Comparison of ENCODE assay signal across 1 cellular context in genomic region chr16:25260416-25260815, GRCh38.
TF ChIP-seq lines count a peak whose summit lies in the region.

No MANE protein-coding gene starts in this region.

TF ChIP-seq in WTC11, 78 proteins besides CTCF, POLR2A, EP300 and RAD21 (continued from another document):
- TF ChIP-seq, protein P1, sequence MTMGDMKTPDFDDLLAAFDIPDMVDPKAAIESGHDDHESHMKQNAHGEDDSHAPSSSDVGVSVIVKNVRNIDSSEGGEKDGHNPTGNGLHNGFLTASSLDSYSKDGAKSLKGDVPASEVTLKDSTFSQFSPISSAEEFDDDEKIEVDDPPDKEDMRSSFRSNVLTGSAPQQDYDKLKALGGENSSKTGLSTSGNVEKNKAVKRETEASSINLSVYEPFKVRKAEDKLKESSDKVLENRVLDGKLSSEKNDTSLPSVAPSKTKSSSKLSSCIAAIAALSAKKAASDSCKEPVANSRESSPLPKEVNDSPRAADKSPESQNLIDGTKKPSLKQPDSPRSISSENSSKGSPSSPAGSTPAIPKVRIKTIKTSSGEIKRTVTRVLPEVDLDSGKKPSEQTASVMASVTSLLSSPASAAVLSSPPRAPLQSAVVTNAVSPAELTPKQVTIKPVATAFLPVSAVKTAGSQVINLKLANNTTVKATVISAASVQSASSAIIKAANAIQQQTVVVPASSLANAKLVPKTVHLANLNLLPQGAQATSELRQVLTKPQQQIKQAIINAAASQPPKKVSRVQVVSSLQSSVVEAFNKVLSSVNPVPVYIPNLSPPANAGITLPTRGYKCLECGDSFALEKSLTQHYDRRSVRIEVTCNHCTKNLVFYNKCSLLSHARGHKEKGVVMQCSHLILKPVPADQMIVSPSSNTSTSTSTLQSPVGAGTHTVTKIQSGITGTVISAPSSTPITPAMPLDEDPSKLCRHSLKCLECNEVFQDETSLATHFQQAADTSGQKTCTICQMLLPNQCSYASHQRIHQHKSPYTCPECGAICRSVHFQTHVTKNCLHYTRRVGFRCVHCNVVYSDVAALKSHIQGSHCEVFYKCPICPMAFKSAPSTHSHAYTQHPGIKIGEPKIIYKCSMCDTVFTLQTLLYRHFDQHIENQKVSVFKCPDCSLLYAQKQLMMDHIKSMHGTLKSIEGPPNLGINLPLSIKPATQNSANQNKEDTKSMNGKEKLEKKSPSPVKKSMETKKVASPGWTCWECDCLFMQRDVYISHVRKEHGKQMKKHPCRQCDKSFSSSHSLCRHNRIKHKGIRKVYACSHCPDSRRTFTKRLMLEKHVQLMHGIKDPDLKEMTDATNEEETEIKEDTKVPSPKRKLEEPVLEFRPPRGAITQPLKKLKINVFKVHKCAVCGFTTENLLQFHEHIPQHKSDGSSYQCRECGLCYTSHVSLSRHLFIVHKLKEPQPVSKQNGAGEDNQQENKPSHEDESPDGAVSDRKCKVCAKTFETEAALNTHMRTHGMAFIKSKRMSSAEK (CRISPR knock-in tag; IDR thresholded peaks at IDR 0.05; ENCODE audit: borderline replicate concordance): no peak
- TF ChIP-seq, protein P2, sequence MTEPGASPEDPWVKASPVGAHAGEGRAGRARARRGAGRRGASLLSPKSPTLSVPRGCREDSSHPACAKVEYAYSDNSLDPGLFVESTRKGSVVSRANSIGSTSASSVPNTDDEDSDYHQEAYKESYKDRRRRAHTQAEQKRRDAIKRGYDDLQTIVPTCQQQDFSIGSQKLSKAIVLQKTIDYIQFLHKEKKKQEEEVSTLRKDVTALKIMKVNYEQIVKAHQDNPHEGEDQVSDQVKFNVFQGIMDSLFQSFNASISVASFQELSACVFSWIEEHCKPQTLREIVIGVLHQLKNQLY (CRISPR knock-in tag; IDR thresholded peaks at IDR 0.05): no peak
- TF ChIP-seq ZNF423 (CRISPR knock-in tag; IDR thresholded peaks at IDR 0.05): no peak
- no peak for TF ChIP-seq CREM (CRISPR knock-in tag; IDR thresholded peaks at IDR 0.05)
- TF ChIP-seq TEAD1 (CRISPR knock-in tag; IDR thresholded peaks at IDR 0.05): no peak
- TF ChIP-seq E2F4 (CRISPR knock-in tag; IDR thresholded peaks at IDR 0.05; ENCODE audit: borderline replicate concordance, low read depth): no peak
- TF ChIP-seq PREB (CRISPR knock-in tag; IDR thresholded peaks at IDR 0.05; ENCODE audit: borderline replicate concordance): no peak
- TF ChIP-seq GTF2I (CRISPR knock-in tag; conservative IDR thresholded peaks at IDR 0.05): no peak
